14 cellular contexts compared by ENCODE assay signal in the genomic region with DNA sequence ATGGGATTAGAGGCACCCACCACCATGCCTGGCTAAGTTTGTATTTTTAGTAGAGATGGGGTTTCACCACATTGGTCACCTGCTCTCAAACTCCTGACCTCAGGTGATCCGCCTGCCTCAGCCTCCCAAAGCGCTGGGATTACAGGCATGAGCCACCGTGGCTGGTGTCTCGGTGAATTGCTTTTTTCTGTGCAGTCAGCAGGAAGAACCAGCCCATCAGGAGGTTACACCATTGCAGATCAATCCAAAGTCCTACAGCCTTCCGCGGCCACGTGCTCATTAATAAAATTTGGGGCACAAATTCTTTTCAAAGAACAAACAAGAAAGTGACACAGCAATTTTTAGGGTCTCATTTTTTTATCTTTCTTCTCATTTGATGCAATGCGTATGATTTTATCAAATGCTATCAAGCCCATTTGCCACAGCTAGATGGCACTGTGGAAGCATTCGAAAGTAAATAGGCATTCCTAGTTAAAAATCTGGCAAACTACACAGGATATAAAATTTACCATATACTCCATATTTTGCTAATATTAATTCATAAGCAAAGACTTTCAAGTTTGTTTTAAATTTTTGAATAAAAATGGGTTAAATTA. TPM values are rescaled to one million over a fixed set of nuclear protein-coding genes. Genes with fewer than 3 reads are reported as not detected.
A peak's percentile ranks its signal among the peaks of the same experiment; 100 is the strongest.
DNase-seq lines count a peak whose midpoint lies in the region; ATAC-seq, FAIRE-seq and TF ChIP-seq lines count a peak whose summit lies in the region.
"Had no signal": no experiment of that assay in that cellular context is flagged by ENCODE, and none has a peak within 500 bp of the region (broad histone marks: within the 10 kb centered on the region; RNA-seq: fewer than 3 reads in every experiment).

No MANE protein-coding gene starts in this region.

- H4K5ac ChIP-seq in H1 (ENCODE audit: insufficient read length, low read depth, low read length): no peak overlapping the region

- no peak overlapping the region for H3K9ac ChIP-seq in OCI-LY3 (ENCODE audit: low read length)
- no peak overlapping the region for H3K9ac ChIP-seq in H1 (replicated peaks in 1 of 4; ENCODE audit: extremely low read depth in 1 of 4, low read depth in 3 of 4, low read length in 3 of 4)

- H3K18ac ChIP-seq in H1 (ENCODE audit: extremely low read depth, low read length): no peak overlapping the region

- no peak overlapping the region for H3K4me3 Mint-ChIP-seq in activated T-cell treated with anti-CD3 and anti-CD28 coated beads, Interleukin-2, amount 50 U/mL, for 4 hours

- no peak overlapping the region for H2BK20ac ChIP-seq in H1 (ENCODE audit: low read length)

- no peak overlapping the region for H3K56ac ChIP-seq in H1 (replicated peaks; ENCODE audit: insufficient read length, low read depth, low read length)

- H3K27me3 Mint-ChIP-seq in activated T-cell treated with anti-CD3 and anti-CD28 coated beads, Interleukin-2, amount 50 U/mL, for 4 hours (ENCODE audit: low read depth): no peaks in the 10 kb centered on the region

- TF ChIP-seq EP300 in H1 (IDR thresholded peaks at IDR 0.05; ENCODE audit: borderline replicate concordance in 1 of 2, low read depth in 2 of 2, low read length in 2 of 2): no peak

- H2AFZ ChIP-seq in OCI-LY3 (ENCODE audit: low read depth, low read length): no peak overlapping the region
- no peak overlapping the region for H2AFZ ChIP-seq in H1 (ENCODE audit: low read length)

- POLR2A ChIA-PET in H1 (lab: Charles Lee; ENCODE audit: partially characterized antibody): no interaction called here

- peak; percentile 23; the same call in 1 of the 2 replicates for TF ChIP-seq CTCF in OCI-LY3 (IDR thresholded peaks at IDR 0.05; ENCODE audit: low read depth, low read length)
- TF ChIP-seq CTCF in H1 (IDR thresholded peaks at IDR 0.05; ENCODE audit: control extremely low read depth in 1 of 3, insufficient read depth in 1 of 3, low read depth in 1 of 3, low read length in 3 of 3): no peak

- H3K79me1 ChIP-seq in H1 (ENCODE audit: low read depth, low read length): no peaks in the 10 kb centered on the region

- H3K79me2 ChIP-seq in OCI-LY3 (ENCODE audit: low read length): no peaks in the 10 kb centered on the region
- H3K79me2 ChIP-seq in H1 (ENCODE audit: control insufficient read depth in 1 of 2, insufficient read depth in 2 of 2, low read length in 2 of 2): no peaks in the 10 kb centered on the region

- H4K20me1 ChIP-seq in OCI-LY3 (ENCODE audit: insufficient read depth, low read length): no peaks in the 10 kb centered on the region
- no peaks in the 10 kb centered on the region for H4K20me1 ChIP-seq in H1 (replicated peaks in 1 of 2; ENCODE audit: control insufficient read depth in 1 of 2, insufficient read depth in 2 of 2, low read length in 2 of 2)

- no peak for FAIRE-seq in H1 (lab: Jason Lieb, UNC)
- FAIRE-seq: RCC 7860 had no signal

- peaks cover 5% of the 10 kb centered on the region; the same call in 1 of the 2 replicates for H3K23me2 ChIP-seq in H1 (ENCODE audit: low read depth, low read length)

- H3K27ac ChIP-seq in OCI-LY3 (ENCODE audit: low read length): no peak overlapping the region
- H3K27ac ChIP-seq in H1 (ENCODE audit: low read depth, low read length): no peak overlapping the region
- H3K27ac ChIP-seq: tibial artery had no signal

- H3K36me3 ChIP-seq in OCI-LY3 (replicated peaks; ENCODE audit: low read depth, low read length): no peaks in the 10 kb centered on the region
- no peaks in the 10 kb centered on the region; a peak in 1 of 8 replicates for H3K36me3 ChIP-seq in H1 (ENCODE audit: control insufficient read depth in 2 of 4, insufficient read depth in 4 of 4, low read length in 3 of 4)

- H3K27me3 ChIP-seq in OCI-LY3 (ENCODE audit: low read depth, low read length) (no peaks in the 10 kb centered on the region), H1 (replicated peaks in 1 of 4; ENCODE audit: control insufficient read depth in 3 of 4, extremely low read depth in 1 of 4, insufficient read depth in 3 of 4, low read length in 3 of 4) (no peaks in the 10 kb centered on the region)
- H3K27me3 ChIP-seq: tibial artery had no signal

- H3K4ac ChIP-seq in H1 (replicated peaks; ENCODE audit: insufficient read length, low read depth, low read length): no peak overlapping the region

- no peak overlapping the region for H3K14ac ChIP-seq in H1 (ENCODE audit: insufficient read length)

- H4K8ac ChIP-seq in H1 (ENCODE audit: extremely low read depth, insufficient read depth, low read length): no peak overlapping the region

- H2BK15ac ChIP-seq in H1 (ENCODE audit: low read length): no peak overlapping the region

- no peak overlapping the region for H2BK5ac ChIP-seq in H1 (ENCODE audit: low read depth, low read length)

- WGBS in H1 (ENCODE audit: extremely low coverage in 1 of 2, insufficient coverage in 1 of 2, insufficient read length in 1 of 2, insufficient replicate concordance in 2 of 2, low coverage in 1 of 2, low lambda C conversion rate in 2 of 2, missing lambda C conversion rate in 1 of 2), 2 experiments: 71% methylated on average over 9 of the region's 9 CpGs; no CpG with 5 or more reads in 1 of the 2 experiments

- no peaks in the 10 kb centered on the region for H3K36me3 Mint-ChIP-seq in activated T-cell treated with anti-CD3 and anti-CD28 coated beads, Interleukin-2, amount 50 U/mL, for 4 hours (ENCODE audit: insufficient read depth)

- ATAC-seq in activated T-cell treated with anti-CD3 and anti-CD28 coated beads, Interleukin-2, amount 50 U/mL, for 4 hours: no peak

- H3K9me3 Mint-ChIP-seq in activated T-cell treated with anti-CD3 and anti-CD28 coated beads, Interleukin-2, amount 50 U/mL, for 4 hours: peaks cover 56% of the 10 kb centered on the region

- H3K4me3 ChIP-seq in OCI-LY3 (ENCODE audit: low read length) (no peak overlapping the region), H1 (ENCODE audit: extremely low read depth in 1 of 4, insufficient read depth in 2 of 4, low read depth in 3 of 4, low read length in 4 of 4) (no peak overlapping the region)
- H3K4me3 ChIP-seq: tibial artery had no signal

- peak; percentile 8 for DNase-seq in ELR (ENCODE audit: low read depth)
- DNase-seq in H1 (ENCODE audit: low read depth in 1 of 2, low spot score in 2 of 2): no peak
- peak in 30 of 56 donors; percentile 14 to 71 (median 30) for DNase-seq in nucleus accumbens (lab: John Stamatoyannopoulos, UW)
- DNase-seq in activated T-cell treated with anti-CD3 and anti-CD28 coated beads, Interleukin-2, amount 50 U/mL, for 4 hours: no peak
- DNase-seq in NCI-H146 (lab: John Stamatoyannopoulos, UW): no peak
- no peak for DNase-seq in activated CD4-positive, alpha-beta T cell treated with anti-CD3 and anti-CD28 coated beads for 1 hour
- DNase-seq in cortex of kidney (lab: John Stamatoyannopoulos, UW): no peak
- DNase-seq: activated CD4-positive, alpha-beta T cell treated with anti-CD3 and anti-CD28 coated beads for 48 hours; activated naive CD4-positive, alpha-beta T cell; effector CD8-positive, alpha-beta T cell; NCI-H1092 treated with DMSO at 0.1 percent for 48 hours; tibial artery had no signal

- H2BK12ac ChIP-seq in H1 (ENCODE audit: low read depth, low read length): no peak overlapping the region

- CTCF ChIA-PET in H1 (lab: Charles Lee; ENCODE audit: partially characterized antibody): no interaction called here

- H2AK5ac ChIP-seq in H1 (ENCODE audit: low read depth, low read length): no peak overlapping the region

- H4K91ac ChIP-seq in H1 (replicated peaks; ENCODE audit: insufficient read length, low read length): no peak overlapping the region

- no peak for TF ChIP-seq POLR2A in H1 (IDR thresholded peaks at IDR 0.05; ENCODE audit: control extremely low read depth in 1 of 2, low read depth in 2 of 2, low read length in 2 of 2)

- no peak overlapping the region for H3K23ac ChIP-seq in H1 (ENCODE audit: insufficient read length)

- H3K4me1 ChIP-seq in OCI-LY3 (ENCODE audit: low read length) (no peaks in the 10 kb centered on the region), H1 (replicated peaks in 1 of 4; ENCODE audit: control insufficient read depth in 3 of 4, insufficient read depth in 4 of 4, low read length in 3 of 4) (no peaks in the 10 kb centered on the region)
- H3K4me1 ChIP-seq: tibial artery had no signal

- peak; percentile 12 to 16; a peak in 3 of 4 replicates for TF ChIP-seq RAD21 in H1 (IDR thresholded peaks at IDR 0.05 in 1 of 2, conservative IDR thresholded peaks at IDR 0.05 in 1 of 2; ENCODE audit: low read depth in 2 of 2, low read length in 2 of 2)

- H3K9me3 ChIP-seq in OCI-LY3 (ENCODE audit: insufficient read depth, low read length) (0 out of 2 replicates have a peak, but pooled peaks cover 6% of the 10 kb centered on the region), H1 (ENCODE audit: insufficient read depth in 2 of 2, low read depth in 1 of 2, low read length in 1 of 2) (peaks cover 58 to 86% of the 10 kb centered on the region in 2 experiments)

- H3K4me2 ChIP-seq in OCI-LY3 (ENCODE audit: low read length) (no peak overlapping the region), H1 (ENCODE audit: insufficient read depth in 1 of 2, low read depth in 2 of 2, low read length in 2 of 2) (no peak overlapping the region)

- no peaks in the 10 kb centered on the region for H3K4me1 Mint-ChIP-seq in activated T-cell treated with anti-CD3 and anti-CD28 coated beads, Interleukin-2, amount 50 U/mL, for 4 hours (ENCODE audit: low read depth)

- no peak overlapping the region for H2BK120ac ChIP-seq in H1 (replicated peaks; ENCODE audit: low read depth, low read length)

TF ChIP-seq in H1, 55 proteins besides CTCF, POLR2A, EP300 and RAD21 (continues in another document):
- TF ChIP-seq CBX5 (IDR thresholded peaks at IDR 0.05; ENCODE audit: low read depth, low read length) (no peak), YY1 (IDR thresholded peaks at IDR 0.05; ENCODE audit: low read depth, low read length) (no peak), NANOG (IDR thresholded peaks at IDR 0.05; ENCODE audit: insufficient read depth, low read depth, low read length, poor library complexity, severe bottlenecking) (no peak), BCL11A (IDR thresholded peaks at IDR 0.05; ENCODE audit: low read depth in 2 of 2, low read length in 2 of 2) (no peak), CEBPB (IDR thresholded peaks at IDR 0.05; ENCODE audit: low read depth, low read length) (no peak)

RNA-seq across cellular contexts. Expression of gene ZNF835, which starts 54.4 kb away (rescaled TPM):
- total RNA-seq in H1 (2021; fragmentation: NEBNext Ultra II Directional; extraction: Animal tissue kit (Norgen Biotek cat#: 25700)): 1.8 and 2.2 TPM in 2 replicates
- polyA plus RNA-seq in H1 (2011; rRNA removed): 0.02 and 0.05 TPM in 2 replicates
- not detected for polyA plus RNA-seq in H1 (2011; cell fraction: cytosol; rRNA removed)
- polyA plus RNA-seq in H1 (2011; cell fraction: nucleus; rRNA removed): not detected
- polyA plus RNA-seq in H1 (2012, experiment 1 of 2): not detected in 4 replicates
- not detected for polyA plus RNA-seq in H1 (2012, experiment 2 of 2)
- 2.2 TPM for polyA plus RNA-seq in H1 (2013, experiment 1 of 2)
- polyA plus RNA-seq in H1 (2013, experiment 2 of 2): 1.9 TPM
- not detected in 2 replicates for polyA minus RNA-seq in H1 (2011; rRNA and poly(A)+ RNA removed)
- polyA minus RNA-seq in H1 (2011; cell fraction: cytosol; rRNA and poly(A)+ RNA removed): not detected
- polyA minus RNA-seq in H1 (2011; cell fraction: nucleus; rRNA and poly(A)+ RNA removed): not detected
- total RNA-seq in activated T-cell treated with anti-CD3 and anti-CD28 coated beads, Interleukin-2, amount 50 U/mL, for 4 hours: 1 to 10 TPM; 1.7 to 3.4 (median 2.7) TPM

Comparison
In these comparisons a context has a peak if more than half of its experiments do, and no peak if none do; other contexts are left out.
1. DNase-seq: peak in ELR (single experiment) and nucleus accumbens (30 of 56); none in H1 (0 of 2), activated T-cell treated with anti-CD3 and anti-CD28 coated beads, Interleukin-2, amount 50 U/mL, for 4 hours (single experiment), NCI-H146 (single experiment), activated CD4-positive, alpha-beta T cell treated with anti-CD3 and anti-CD28 coated beads for 1 hour (single experiment) and cortex of kidney (single experiment).